ENCODE assay signal across 9 cellular contexts in genomic region chr6:13229205-13230085, GRCh38.
A peak's percentile ranks its signal among the peaks of the same experiment; 100 is the strongest.
DNase-seq lines count a peak whose midpoint lies in the region; ATAC-seq, FAIRE-seq and TF ChIP-seq lines count a peak whose summit lies in the region.
"Had no signal": no experiment of that assay in that cellular context is flagged by ENCODE, and none has a peak within 500 bp of the region (broad histone marks: within the 10 kb centered on the region; RNA-seq: fewer than 3 reads in every experiment).

No MANE protein-coding gene starts in this region.

- H3K4me3 ChIP-seq in bronchial epithelial cell (ENCODE audit: low read depth, low read length), result no peak overlapping the region

- H3K27me3 Mint-ChIP-seq in IgD-negative memory B cell, result peaks cover 44% of the 10 kb centered on the region

- no peaks in the 10 kb centered on the region for H3K36me3 ChIP-seq in bronchial epithelial cell (ENCODE audit: control insufficient read depth, insufficient read depth, low read length)

- ATAC-seq in GM21529 (IDR thresholded peaks at IDR 0.05; ENCODE audit: unreplicated experiment), result peak; percentile 90

- H3K27ac Mint-ChIP-seq in IgD-negative memory B cell, result peak overlapping the region in 2 of 3 donors; percentile 19 to 27

- no peak for FAIRE-seq in bronchial epithelial cell (lab: Jason Lieb, UNC)
- FAIRE-seq: astrocyte had no signal

- TF ChIP-seq CTCF in bronchial epithelial cell (IDR thresholded peaks at IDR 0.05; ENCODE audit: insufficient read depth, low read length, severe bottlenecking), result peak; percentile 49

- H3K4me1 Mint-ChIP-seq in IgD-negative memory B cell, result peaks cover 8 to 11% (median 9%) of the 10 kb centered on the region in 3 donors

- peak overlapping the region in 2 of 4 donors; percentile 61 to 82 for H3K4me3 Mint-ChIP-seq in IgD-negative memory B cell

- H3K36me3 Mint-ChIP-seq in IgD-negative memory B cell, result no peaks in the 10 kb centered on the region

- peak; percentile 74 for DNase-seq in NK-92 treated with Interleukin-12 subunit alpha and Interleukin-12 subunit beta, amount 100 ng/mL, for 24 hours (lab: John Stamatoyannopoulos, UW)
- no peak for DNase-seq in NK-92 (lab: John Stamatoyannopoulos, UW; ENCODE audit: unreplicated experiment)
- peak; percentile 7 for DNase-seq in bronchial epithelial cell (ENCODE audit: low read depth)
- DNase-seq in RKO (ENCODE audit: low spot score), result no peak
- DNase-seq in NCI-H146 treated with DMSO at 0.1 percent for 48 hours (lab: John Stamatoyannopoulos, UW; ENCODE audit: unreplicated experiment), result no peak
- no peak for DNase-seq in Ammon's horn (ENCODE audit: low spot score)

- no peaks in the 10 kb centered on the region for H3K27me3 ChIP-seq in bronchial epithelial cell (ENCODE audit: control insufficient read depth, insufficient read depth, low read length)

- H3K9me3 Mint-ChIP-seq in IgD-negative memory B cell, result no peaks in the 10 kb centered on the region

Comparison
In these comparisons a context has a peak if more than half of its experiments do, and no peak if none do; other contexts are left out.
1. DNase-seq: peak in NK-92 treated with Interleukin-12 subunit alpha and Interleukin-12 subunit beta, amount 100 ng/mL, for 24 hours (single experiment) and bronchial epithelial cell (single experiment); none in NK-92 (single experiment), RKO (single experiment), NCI-H146 treated with DMSO at 0.1 percent for 48 hours (single experiment) and Ammon's horn (single experiment).